8 cellular contexts compared by ENCODE assay signal in the genomic region with DNA sequence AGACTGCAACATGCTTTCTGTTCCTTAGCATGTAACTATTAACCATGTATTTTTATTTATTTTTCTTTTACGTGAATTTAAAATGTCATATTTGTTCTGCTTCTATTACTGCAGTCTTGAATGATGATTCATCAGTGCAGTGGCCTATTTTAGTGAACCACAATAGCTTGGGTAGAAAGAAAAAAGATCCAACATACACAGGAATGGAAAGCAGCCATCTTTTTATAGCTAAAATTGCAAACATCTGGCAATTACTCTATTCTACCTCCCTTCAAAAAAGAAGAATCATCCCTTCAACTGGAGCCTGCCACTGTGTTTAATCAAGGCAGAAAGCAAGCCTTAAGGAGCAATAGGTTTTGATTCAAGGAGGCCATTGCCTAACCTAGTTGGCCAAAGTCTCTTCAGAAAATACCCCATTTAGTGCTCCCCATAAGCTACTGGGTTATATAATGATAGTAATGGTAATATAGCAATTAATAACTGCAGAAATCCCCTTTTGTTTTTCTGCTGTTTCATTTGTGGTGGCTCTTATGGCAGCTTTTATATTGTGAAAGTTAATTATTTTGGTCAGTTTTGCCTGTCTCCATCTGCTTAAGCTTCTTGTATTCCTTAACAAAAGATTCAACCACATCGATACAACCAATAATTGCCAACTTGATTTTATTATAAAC.
A peak's percentile ranks its signal among the peaks of the same experiment; 100 is the strongest.
DNase-seq lines count a peak whose midpoint lies in the region; ATAC-seq, FAIRE-seq and TF ChIP-seq lines count a peak whose summit lies in the region.

No MANE protein-coding gene starts in this region.

- peaks cover 4 to 69% (median 42%) of the 10 kb centered on the region in 6 donors for H3K4me1 ChIP-seq in spleen

- H3K27me3 Mint-ChIP-seq in effector memory CD8-positive, alpha-beta T cell, result no peaks in the 10 kb centered on the region

- no peaks in the 10 kb centered on the region for H3K36me3 Mint-ChIP-seq in effector memory CD8-positive, alpha-beta T cell (ENCODE audit: insufficient read depth)

- H3K9me3 Mint-ChIP-seq in effector memory CD8-positive, alpha-beta T cell, result peaks cover 0 to 8% of the 10 kb centered on the region in 2 donors

- ATAC-seq in GM19035 (IDR thresholded peaks at IDR 0.05; ENCODE audit: unreplicated experiment) (peak; percentile 34), HG03159 (IDR thresholded peaks at IDR 0.05; ENCODE audit: unreplicated experiment) (peak; percentile 43)
- no peak for ATAC-seq in effector memory CD8-positive, alpha-beta T cell (replicated peaks)

- H3K9me3 ChIP-seq in spleen, result peaks cover 0 to 7% (median 0%) of the 10 kb centered on the region in 8 donors

- TF ChIP-seq CTCF in bronchial epithelial cell (IDR thresholded peaks at IDR 0.05; ENCODE audit: insufficient read depth, low read length, severe bottlenecking) (no peak), spleen (IDR thresholded peaks at IDR 0.05 in 8 of 11, conservative IDR thresholded peaks at IDR 0.05 in 3 of 11) (no peak)

- H3K27ac Mint-ChIP-seq in effector memory CD8-positive, alpha-beta T cell, result no peak overlapping the region

- no peaks in the 10 kb centered on the region for H3K36me3 ChIP-seq in bronchial epithelial cell (ENCODE audit: control insufficient read depth, insufficient read depth, low read length)
- H3K36me3 ChIP-seq in spleen, result no peaks in the 10 kb centered on the region

- peak; percentile 45 for DNase-seq in bronchial epithelial cell (ENCODE audit: low read depth)
- no peak for DNase-seq in spleen
- DNase-seq in NCI-H82 (lab: John Stamatoyannopoulos, UW), result no peak
- no peak for DNase-seq in NCI-H2227 treated with DMSO at 0.1 percent for 48 hours (lab: John Stamatoyannopoulos, UW)
- no peak for DNase-seq in stimulated activated naive CD4-positive, alpha-beta T cell (lab: John Stamatoyannopoulos, UW)
- DNase-seq in effector memory CD8-positive, alpha-beta T cell, result no peak

- no peak for TF ChIP-seq POLR2A in spleen (IDR thresholded peaks at IDR 0.05)

- H3K4me3 ChIP-seq in bronchial epithelial cell (ENCODE audit: low read depth, low read length) (no peak overlapping the region), spleen (no peak overlapping the region)

- 70 to 78% (median 72%) methylated on average over 2 of the region's 2 CpGs for WGBS in spleen, 5 donors

- intact Hi-C loops in spleen (cut with DNase I; ENCODE audit: low total_unique reads), result no loop called here

- peak overlapping the region; percentile 49 to 88 (median 82) for H3K27ac ChIP-seq in spleen

- FAIRE-seq in bronchial epithelial cell (lab: Jason Lieb, UNC), result no peak

- H3K27me3 ChIP-seq in bronchial epithelial cell (ENCODE audit: control insufficient read depth, insufficient read depth, low read length), result no peaks in the 10 kb centered on the region
- no peaks in the 10 kb centered on the region for H3K27me3 ChIP-seq in spleen (replicated peaks in 1 of 7)

- no peak overlapping the region for H3K4me3 Mint-ChIP-seq in effector memory CD8-positive, alpha-beta T cell

- peaks cover 9 to 56% of the 10 kb centered on the region in 2 donors for H3K4me1 Mint-ChIP-seq in effector memory CD8-positive, alpha-beta T cell (ENCODE audit: low read depth in 2 of 2)
